Comparison of ENCODE assay signal across 1 cellular context in the genomic region with DNA sequence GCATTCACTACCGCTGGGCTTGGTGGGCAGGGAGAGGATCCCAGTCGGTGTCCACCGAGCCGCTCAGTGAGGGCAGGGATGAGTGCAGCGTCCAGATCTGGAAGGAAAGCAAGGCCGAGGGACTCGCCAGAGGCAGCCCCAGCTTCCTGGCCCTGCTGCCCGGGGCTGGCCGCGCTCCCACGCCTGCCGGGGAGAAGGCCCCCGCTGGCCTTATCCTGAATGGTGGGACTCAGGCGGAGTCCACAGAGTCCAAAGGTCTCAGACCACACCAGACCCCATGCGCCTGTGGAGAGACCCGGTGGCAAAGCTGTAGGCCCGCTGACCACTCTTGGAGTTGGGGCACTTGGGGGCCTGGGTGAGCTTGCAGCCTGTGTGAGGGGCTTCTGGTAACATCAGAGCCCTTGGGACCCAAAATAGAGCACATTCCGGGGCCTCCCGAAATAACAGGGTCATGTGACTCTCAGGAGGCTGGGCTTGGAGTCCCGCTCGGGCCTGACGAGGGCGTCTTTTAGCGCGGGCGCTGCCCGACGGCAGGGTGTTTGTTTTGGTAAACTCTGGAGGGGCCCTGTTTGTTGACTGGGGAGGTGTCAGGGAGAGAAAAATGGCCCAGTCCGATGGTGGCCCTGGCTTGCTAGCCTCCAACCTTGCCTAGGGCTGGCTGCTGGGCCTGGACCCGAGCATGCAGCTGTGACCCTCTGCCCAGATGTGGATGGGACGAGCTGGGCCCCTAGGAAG.
TF ChIP-seq lines count a peak whose summit lies in the region.

No MANE protein-coding gene starts in this region.

TF ChIP-seq in K562, 482 proteins besides CTCF, POLR2A, EP300 and RAD21 (continued from another document):
- TF ChIP-seq, protein P1, sequence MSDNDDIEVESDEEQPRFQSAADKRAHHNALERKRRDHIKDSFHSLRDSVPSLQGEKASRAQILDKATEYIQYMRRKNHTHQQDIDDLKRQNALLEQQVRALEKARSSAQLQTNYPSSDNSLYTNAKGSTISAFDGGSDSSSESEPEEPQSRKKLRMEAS (CRISPR knock-in tag; IDR thresholded peaks at IDR 0.05), result 0 out of 2 replicates have a peak, but pooled peaks have one; percentile 29
- TF ChIP-seq, protein P2, sequence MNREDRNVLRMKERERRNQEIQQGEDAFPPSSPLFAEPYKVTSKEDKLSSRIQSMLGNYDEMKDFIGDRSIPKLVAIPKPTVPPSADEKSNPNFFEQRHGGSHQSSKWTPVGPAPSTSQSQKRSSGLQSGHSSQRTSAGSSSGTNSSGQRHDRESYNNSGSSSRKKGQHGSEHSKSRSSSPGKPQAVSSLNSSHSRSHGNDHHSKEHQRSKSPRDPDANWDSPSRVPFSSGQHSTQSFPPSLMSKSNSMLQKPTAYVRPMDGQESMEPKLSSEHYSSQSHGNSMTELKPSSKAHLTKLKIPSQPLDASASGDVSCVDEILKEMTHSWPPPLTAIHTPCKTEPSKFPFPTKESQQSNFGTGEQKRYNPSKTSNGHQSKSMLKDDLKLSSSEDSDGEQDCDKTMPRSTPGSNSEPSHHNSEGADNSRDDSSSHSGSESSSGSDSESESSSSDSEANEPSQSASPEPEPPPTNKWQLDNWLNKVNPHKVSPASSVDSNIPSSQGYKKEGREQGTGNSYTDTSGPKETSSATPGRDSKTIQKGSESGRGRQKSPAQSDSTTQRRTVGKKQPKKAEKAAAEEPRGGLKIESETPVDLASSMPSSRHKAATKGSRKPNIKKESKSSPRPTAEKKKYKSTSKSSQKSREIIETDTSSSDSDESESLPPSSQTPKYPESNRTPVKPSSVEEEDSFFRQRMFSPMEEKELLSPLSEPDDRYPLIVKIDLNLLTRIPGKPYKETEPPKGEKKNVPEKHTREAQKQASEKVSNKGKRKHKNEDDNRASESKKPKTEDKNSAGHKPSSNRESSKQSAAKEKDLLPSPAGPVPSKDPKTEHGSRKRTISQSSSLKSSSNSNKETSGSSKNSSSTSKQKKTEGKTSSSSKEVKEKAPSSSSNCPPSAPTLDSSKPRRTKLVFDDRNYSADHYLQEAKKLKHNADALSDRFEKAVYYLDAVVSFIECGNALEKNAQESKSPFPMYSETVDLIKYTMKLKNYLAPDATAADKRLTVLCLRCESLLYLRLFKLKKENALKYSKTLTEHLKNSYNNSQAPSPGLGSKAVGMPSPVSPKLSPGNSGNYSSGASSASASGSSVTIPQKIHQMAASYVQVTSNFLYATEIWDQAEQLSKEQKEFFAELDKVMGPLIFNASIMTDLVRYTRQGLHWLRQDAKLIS (CRISPR knock-in tag; IDR thresholded peaks at IDR 0.05), result 0 out of 2 replicates have a peak, but pooled peaks have one; percentile 38
- TF ChIP-seq SMAD3 (CRISPR knock-in tag; conservative IDR thresholded peaks at IDR 0.05) (no peak), CBX3 (IDR thresholded peaks at IDR 0.05; ENCODE audit: borderline replicate concordance in 1 of 2, low read length in 2 of 2) (no peak), HOXB6 (CRISPR knock-in tag; IDR thresholded peaks at IDR 0.05; ENCODE audit: borderline replicate concordance) (no peak), FOXA3 (CRISPR knock-in tag; conservative IDR thresholded peaks at IDR 0.05 in 1 of 2, IDR thresholded peaks at IDR 0.05 in 1 of 2) (0 out of 4 replicates have a peak, but pooled peaks of 1 of the 2 experiments have one; percentile 14), NFE2 (IDR thresholded peaks at IDR 0.05; ENCODE audit: low read depth) (no peak), HNRNPL (IDR thresholded peaks at IDR 0.05; ENCODE audit: low read depth, low read length) (no peak), RAD51 (IDR thresholded peaks at IDR 0.05; ENCODE audit: borderline replicate concordance, low read depth) (peak; percentile 70), RBBP5 (IDR thresholded peaks at IDR 0.05; ENCODE audit: borderline replicate concordance, insufficient read depth, low read length, poor library complexity, severe bottlenecking) (peak; percentile 57), TARDBP (IDR thresholded peaks at IDR 0.05) (no peak), SMAD4 (CRISPR knock-in tag; conservative IDR thresholded peaks at IDR 0.05) (no peak), HNRNPUL1 (IDR thresholded peaks at IDR 0.05; ENCODE audit: low read length) (no peak)
- TF ChIP-seq, protein P3, sequence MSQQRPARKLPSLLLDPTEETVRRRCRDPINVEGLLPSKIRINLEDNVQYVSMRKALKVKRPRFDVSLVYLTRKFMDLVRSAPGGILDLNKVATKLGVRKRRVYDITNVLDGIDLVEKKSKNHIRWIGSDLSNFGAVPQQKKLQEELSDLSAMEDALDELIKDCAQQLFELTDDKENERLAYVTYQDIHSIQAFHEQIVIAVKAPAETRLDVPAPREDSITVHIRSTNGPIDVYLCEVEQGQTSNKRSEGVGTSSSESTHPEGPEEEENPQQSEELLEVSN (IDR thresholded peaks at IDR 0.05; ENCODE audit: borderline replicate concordance in 1 of 2, extremely low read depth in 1 of 2, insufficient read depth in 1 of 2, insufficient read length in 1 of 2, low read depth in 1 of 2, low read length in 1 of 2, poor library complexity in 1 of 2, severe bottlenecking in 1 of 2), result peak in 1 of 2 experiments; percentile 16
- TF ChIP-seq, protein P4, sequence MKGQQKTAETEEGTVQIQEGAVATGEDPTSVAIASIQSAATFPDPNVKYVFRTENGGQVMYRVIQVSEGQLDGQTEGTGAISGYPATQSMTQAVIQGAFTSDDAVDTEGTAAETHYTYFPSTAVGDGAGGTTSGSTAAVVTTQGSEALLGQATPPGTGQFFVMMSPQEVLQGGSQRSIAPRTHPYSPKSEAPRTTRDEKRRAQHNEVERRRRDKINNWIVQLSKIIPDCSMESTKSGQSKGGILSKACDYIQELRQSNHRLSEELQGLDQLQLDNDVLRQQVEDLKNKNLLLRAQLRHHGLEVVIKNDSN (CRISPR knock-in tag; IDR thresholded peaks at IDR 0.05), result peak; percentile 88
- TF ChIP-seq, protein P5, sequence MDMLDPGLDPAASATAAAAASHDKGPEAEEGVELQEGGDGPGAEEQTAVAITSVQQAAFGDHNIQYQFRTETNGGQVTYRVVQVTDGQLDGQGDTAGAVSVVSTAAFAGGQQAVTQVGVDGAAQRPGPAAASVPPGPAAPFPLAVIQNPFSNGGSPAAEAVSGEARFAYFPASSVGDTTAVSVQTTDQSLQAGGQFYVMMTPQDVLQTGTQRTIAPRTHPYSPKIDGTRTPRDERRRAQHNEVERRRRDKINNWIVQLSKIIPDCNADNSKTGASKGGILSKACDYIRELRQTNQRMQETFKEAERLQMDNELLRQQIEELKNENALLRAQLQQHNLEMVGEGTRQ (CRISPR knock-in tag; IDR thresholded peaks at IDR 0.05), result peak; percentile 44; the same call in 1 of the 2 replicates
- TF ChIP-seq, protein P6, sequence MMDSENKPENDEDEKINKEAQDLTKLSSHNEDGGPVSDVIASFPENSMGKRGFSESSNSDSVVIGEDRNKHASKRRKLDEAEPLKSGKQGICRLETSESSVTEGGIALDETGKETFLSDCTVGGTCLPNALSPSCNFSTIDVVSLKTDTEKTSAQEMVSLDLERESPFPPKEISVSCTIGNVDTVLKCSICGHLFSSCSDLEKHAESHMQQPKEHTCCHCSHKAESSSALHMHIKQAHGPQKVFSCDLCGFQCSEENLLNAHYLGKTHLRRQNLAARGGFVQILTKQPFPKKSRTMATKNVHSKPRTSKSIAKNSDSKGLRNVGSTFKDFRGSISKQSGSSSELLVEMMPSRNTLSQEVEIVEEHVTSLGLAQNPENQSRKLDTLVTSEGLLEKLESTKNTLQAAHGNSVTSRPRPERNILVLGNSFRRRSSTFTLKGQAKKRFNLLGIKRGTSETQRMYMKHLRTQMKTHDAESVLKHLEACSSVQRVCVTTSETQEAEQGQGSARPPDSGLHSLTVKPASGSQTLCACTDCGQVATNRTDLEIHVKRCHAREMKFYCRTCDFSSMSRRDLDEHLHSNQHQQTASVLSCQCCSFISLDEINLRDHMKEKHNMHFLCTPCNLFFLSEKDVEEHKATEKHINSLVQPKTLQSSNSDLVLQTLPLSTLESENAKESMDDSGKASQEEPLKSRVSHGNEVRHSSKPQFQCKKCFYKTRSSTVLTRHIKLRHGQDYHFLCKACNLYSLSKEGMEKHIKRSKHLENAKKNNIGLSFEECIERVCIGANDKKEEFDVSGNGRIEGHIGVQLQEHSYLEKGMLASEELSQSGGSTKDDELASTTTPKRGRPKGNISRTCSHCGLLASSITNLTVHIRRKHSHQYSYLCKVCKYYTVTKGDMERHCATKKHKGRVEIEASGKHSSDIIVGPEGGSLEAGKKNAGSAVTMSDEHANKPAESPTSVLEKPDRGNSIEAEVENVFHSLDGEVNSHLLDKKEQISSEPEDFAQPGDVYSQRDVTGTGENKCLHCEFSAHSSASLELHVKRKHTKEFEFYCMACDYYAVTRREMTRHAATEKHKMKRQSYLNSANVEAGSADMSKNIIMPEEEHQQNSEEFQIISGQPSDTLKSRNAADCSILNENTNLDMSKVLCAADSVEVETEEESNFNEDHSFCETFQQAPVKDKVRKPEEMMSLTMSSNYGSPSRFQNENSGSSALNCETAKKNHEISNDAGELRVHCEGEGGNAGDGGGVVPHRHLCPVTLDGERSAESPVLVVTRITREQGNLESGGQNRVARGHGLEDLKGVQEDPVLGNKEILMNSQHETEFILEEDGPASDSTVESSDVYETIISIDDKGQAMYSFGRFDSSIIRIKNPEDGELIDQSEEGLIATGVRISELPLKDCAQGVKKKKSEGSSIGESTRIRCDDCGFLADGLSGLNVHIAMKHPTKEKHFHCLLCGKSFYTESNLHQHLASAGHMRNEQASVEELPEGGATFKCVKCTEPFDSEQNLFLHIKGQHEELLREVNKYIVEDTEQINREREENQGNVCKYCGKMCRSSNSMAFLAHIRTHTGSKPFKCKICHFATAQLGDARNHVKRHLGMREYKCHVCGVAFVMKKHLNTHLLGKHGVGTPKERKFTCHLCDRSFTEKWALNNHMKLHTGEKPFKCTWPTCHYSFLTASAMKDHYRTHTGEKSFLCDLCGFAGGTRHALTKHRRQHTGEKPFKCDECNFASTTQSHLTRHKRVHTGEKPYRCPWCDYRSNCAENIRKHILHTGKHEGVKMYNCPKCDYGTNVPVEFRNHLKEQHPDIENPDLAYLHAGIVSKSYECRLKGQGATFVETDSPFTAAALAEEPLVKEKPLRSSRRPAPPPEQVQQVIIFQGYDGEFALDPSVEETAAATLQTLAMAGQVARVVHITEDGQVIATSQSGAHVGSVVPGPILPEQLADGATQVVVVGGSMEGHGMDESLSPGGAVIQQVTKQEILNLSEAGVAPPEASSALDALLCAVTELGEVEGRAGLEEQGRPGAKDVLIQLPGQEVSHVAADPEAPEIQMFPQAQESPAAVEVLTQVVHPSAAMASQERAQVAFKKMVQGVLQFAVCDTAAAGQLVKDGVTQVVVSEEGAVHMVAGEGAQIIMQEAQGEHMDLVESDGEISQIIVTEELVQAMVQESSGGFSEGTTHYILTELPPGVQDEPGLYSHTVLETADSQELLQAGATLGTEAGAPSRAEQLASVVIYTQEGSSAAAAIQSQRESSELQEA (IDR thresholded peaks at IDR 0.05; ENCODE audit: low read depth), result no peak
- TF ChIP-seq, protein P7, sequence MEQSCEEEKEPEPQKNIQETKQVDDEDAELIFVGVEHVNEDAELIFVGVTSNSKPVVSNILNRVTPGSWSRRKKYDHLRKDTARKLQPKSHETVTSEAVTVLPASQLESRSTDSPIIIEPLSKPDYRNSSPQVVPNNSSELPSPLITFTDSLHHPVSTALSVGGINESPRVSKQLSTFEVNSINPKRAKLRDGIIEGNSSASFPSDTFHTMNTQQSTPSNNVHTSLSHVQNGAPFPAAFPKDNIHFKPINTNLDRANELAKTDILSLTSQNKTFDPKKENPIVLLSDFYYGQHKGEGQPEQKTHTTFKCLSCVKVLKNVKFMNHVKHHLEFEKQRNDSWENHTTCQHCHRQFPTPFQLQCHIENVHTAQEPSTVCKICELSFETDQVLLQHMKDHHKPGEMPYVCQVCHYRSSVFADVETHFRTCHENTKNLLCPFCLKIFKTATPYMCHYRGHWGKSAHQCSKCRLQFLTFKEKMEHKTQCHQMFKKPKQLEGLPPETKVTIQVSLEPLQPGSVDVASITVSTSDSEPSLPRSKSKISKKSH (CRISPR knock-in tag; IDR thresholded peaks at IDR 0.05), result no peak
- TF ChIP-seq, protein P8, sequence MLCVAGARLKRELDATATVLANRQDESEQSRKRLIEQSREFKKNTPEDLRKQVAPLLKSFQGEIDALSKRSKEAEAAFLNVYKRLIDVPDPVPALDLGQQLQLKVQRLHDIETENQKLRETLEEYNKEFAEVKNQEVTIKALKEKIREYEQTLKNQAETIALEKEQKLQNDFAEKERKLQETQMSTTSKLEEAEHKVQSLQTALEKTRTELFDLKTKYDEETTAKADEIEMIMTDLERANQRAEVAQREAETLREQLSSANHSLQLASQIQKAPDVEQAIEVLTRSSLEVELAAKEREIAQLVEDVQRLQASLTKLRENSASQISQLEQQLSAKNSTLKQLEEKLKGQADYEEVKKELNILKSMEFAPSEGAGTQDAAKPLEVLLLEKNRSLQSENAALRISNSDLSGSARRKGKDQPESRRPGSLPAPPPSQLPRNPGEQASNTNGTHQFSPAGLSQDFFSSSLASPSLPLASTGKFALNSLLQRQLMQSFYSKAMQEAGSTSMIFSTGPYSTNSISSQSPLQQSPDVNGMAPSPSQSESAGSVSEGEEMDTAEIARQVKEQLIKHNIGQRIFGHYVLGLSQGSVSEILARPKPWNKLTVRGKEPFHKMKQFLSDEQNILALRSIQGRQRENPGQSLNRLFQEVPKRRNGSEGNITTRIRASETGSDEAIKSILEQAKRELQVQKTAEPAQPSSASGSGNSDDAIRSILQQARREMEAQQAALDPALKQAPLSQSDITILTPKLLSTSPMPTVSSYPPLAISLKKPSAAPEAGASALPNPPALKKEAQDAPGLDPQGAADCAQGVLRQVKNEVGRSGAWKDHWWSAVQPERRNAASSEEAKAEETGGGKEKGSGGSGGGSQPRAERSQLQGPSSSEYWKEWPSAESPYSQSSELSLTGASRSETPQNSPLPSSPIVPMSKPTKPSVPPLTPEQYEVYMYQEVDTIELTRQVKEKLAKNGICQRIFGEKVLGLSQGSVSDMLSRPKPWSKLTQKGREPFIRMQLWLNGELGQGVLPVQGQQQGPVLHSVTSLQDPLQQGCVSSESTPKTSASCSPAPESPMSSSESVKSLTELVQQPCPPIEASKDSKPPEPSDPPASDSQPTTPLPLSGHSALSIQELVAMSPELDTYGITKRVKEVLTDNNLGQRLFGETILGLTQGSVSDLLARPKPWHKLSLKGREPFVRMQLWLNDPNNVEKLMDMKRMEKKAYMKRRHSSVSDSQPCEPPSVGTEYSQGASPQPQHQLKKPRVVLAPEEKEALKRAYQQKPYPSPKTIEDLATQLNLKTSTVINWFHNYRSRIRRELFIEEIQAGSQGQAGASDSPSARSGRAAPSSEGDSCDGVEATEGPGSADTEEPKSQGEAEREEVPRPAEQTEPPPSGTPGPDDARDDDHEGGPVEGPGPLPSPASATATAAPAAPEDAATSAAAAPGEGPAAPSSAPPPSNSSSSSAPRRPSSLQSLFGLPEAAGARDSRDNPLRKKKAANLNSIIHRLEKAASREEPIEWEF (CRISPR knock-in tag; IDR thresholded peaks at IDR 0.05), result no peak
- TF ChIP-seq, protein P9, sequence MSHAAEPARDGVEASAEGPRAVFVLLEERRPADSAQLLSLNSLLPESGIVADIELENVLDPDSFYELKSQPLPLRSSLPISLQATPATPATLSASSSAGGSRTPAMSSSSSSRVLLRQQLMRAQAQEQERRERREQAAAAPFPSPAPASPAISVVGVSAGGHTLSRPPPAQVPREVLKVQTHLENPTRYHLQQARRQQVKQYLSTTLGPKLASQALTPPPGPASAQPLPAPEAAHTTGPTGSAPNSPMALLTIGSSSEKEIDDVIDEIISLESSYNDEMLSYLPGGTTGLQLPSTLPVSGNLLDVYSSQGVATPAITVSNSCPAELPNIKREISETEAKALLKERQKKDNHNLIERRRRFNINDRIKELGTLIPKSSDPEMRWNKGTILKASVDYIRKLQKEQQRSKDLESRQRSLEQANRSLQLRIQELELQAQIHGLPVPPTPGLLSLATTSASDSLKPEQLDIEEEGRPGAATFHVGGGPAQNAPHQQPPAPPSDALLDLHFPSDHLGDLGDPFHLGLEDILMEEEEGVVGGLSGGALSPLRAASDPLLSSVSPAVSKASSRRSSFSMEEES (CRISPR knock-in tag; IDR thresholded peaks at IDR 0.05), result peak; percentile 61; the same call in 1 of the 2 replicates
